ENCODE assay signal across 26 cellular contexts in the genomic region with DNA sequence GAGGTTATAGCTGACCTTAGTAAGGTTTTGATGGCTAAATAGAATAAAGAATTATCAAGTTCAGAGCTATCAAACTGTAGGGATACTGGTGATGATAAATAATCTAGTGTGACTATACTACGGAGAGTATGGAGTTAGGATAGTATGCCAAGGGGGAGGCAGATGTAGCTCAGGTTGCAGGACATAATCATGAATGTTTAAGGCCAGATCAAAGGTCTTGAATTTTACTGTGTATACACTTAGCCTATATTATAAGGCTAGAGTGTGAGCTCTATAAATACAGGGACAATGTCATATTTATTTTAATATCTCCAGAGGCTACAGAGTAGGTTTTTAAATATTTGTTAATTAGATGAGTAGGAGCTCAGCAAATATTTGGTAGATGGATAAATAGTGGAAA.
"Had no signal": no experiment of that assay in that cellular context is flagged by ENCODE, and none has a peak within 500 bp of the region (broad histone marks: within the 10 kb centered on the region; RNA-seq: fewer than 3 reads in every experiment).

No MANE protein-coding gene starts in this region.

- H3K4me3 ChIP-seq: colonic mucosa, left lung, mucosa of descending colon, neural progenitor cell, smooth muscle cell, suprapubic skin, transverse colon, vagina had no signal

- H3K4me1 Mint-ChIP-seq: naive B cell, neural progenitor cell had no signal

- ATAC-seq: effector memory CD8-positive, alpha-beta T cell; left lung; sciatic nerve; stimulated activated naive CD8-positive, alpha-beta T cell treated with anti-CD3 and anti-CD28 coated beads, Interleukin-15, amount 100 ng/mL, for 72 hours had no signal

- DNase-seq: colonic mucosa; dermis blood vessel endothelial cell; effector memory CD8-positive, alpha-beta T cell; left lung; mesenchymal stem cell; mucosa of descending colon; naive B cell; stimulated activated CD4-positive, alpha-beta T cell treated with anti-CD3 and anti-CD28 coated beads, Interleukin-12 subunit alpha, Interleukin-12 subunit beta, amount 100 ng/mL, for 4 hours; stimulated activated CD4-positive, alpha-beta T cell treated with anti-CD3 and anti-CD28 coated beads, Interleukin-1b, Interleukin-23, amount 100 ng/mL, for 48 hours; stimulated activated CD4-positive, alpha-beta T cell treated with anti-CD3 and anti-CD28 coated beads, Interleukin-4, amount 100 ng/mL, for 1 hour; stimulated activated CD8-positive, alpha-beta memory T cell treated with anti-CD3 and anti-CD28 coated beads, Interleukin-4, amount 100 ng/mL, for 48 hours; stimulated activated naive CD4-positive, alpha-beta T cell; stimulated activated naive CD8-positive, alpha-beta T cell treated with anti-CD3 and anti-CD28 coated beads, Interleukin-15, amount 100 ng/mL, for 72 hours; transverse colon had no signal

- H3K27ac Mint-ChIP-seq: mesothelial cell of epicardium; nephron; neural progenitor cell; progenitor cell of endocrine pancreas; stimulated activated naive CD8-positive, alpha-beta T cell treated with anti-CD3 and anti-CD28 coated beads, Interleukin-15, amount 100 ng/mL, for 72 hours had no signal

- H3K27me3 Mint-ChIP-seq: effector memory CD8-positive, alpha-beta T cell; naive B cell; progenitor cell of endocrine pancreas; stimulated activated naive CD8-positive, alpha-beta T cell treated with anti-CD3 and anti-CD28 coated beads, Interleukin-15, amount 100 ng/mL, for 72 hours had no signal

- FAIRE-seq: endometrium, frontal cortex, keratinocyte had no signal

- H3K4me3 Mint-ChIP-seq: effector memory CD8-positive, alpha-beta T cell; mesothelial cell of epicardium; naive B cell; nephron; neural progenitor cell; stimulated activated naive CD8-positive, alpha-beta T cell treated with anti-CD3 and anti-CD28 coated beads, Interleukin-15, amount 100 ng/mL, for 72 hours had no signal

- H3K9me3 Mint-ChIP-seq: effector memory CD8-positive, alpha-beta T cell; mesothelial cell of epicardium; naive B cell; nephron; neural progenitor cell; stimulated activated naive CD8-positive, alpha-beta T cell treated with anti-CD3 and anti-CD28 coated beads, Interleukin-15, amount 100 ng/mL, for 72 hours had no signal

- H3K27ac ChIP-seq: colonic mucosa, left lung, neural progenitor cell, parathyroid adenoma, suprapubic skin, transverse colon, vagina had no signal
